Comparison of ENCODE assay signal across 18 cellular contexts in the genomic region with DNA sequence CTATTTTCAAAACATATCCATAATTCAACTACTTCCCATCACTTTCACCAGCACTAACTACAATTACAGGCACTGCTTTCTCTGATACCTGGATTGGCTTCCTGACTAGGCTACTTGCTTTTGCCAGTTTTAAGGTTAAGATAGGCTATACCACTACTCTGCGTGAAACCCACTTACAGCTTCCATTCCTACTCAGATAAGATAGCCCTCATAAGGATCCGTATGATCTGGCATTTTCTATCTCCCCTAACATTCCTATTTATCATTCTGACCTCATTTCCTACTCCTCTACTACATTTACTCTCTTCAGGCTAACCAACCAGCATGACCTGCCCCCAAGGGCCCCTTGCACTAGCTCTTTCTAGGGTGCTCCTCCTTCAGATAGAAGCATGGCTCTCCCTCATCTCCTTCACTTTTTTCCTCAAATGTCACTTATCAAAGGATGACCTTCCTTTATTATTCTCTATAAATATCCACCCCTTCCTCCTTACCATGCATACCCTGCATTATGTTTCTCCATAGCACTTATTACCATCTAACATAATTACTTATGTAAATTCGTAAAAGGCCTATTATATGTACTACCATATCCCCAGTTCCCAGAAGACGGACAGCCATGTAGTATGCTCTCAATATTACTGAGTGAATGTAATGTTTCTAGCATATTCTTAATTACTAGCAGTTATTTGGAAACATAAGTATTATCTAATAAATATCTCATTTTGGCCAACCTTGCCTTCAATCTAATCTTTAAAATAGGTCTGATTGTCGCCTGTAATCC. TPM values are rescaled to one million over a fixed set of nuclear protein-coding genes. Genes with fewer than 3 reads are reported as not detected.
DNase-seq lines count a peak whose midpoint lies in the region; ATAC-seq lines count a peak whose summit lies in the region.
"Had no signal": no experiment of that assay in that cellular context is flagged by ENCODE, and none has a peak within 500 bp of the region (broad histone marks: within the 10 kb centered on the region; RNA-seq: fewer than 3 reads in every experiment).

No MANE protein-coding gene starts in this region.

- H2AK5ac ChIP-seq in trophoblast cell (ENCODE audit: low read length) = no peak overlapping the region

- peaks cover 78% of the 10 kb centered on the region for H3K36me3 Mint-ChIP-seq in activated T-cell treated with anti-CD3 and anti-CD28 coated beads, Interleukin-2, amount 50 U/mL, for 24 hours (ENCODE audit: low read depth)
- peaks cover 36% of the 10 kb centered on the region for H3K36me3 Mint-ChIP-seq in dendritic cell treated with granulocyte-macrophage colony-stimulating factor and Interleukin-4, amounts not matched to agents 40 ng/mL and 50 ng/mL, for 4 days (ENCODE audit: low read depth)

- H3K4ac ChIP-seq in trophoblast cell (ENCODE audit: low read depth, low read length) = peak overlapping the region; percentile 99

- no peak overlapping the region for H2BK5ac ChIP-seq in trophoblast cell (ENCODE audit: low read depth, low read length, poor library complexity)

- no peaks in the 10 kb centered on the region for H3K27me3 Mint-ChIP-seq in activated T-cell treated with anti-CD3 and anti-CD28 coated beads, Interleukin-2, amount 50 U/mL, for 24 hours
- H3K27me3 Mint-ChIP-seq in dendritic cell treated with granulocyte-macrophage colony-stimulating factor and Interleukin-4, amounts not matched to agents 40 ng/mL and 50 ng/mL, for 4 days = no peaks in the 10 kb centered on the region

- no peak for ATAC-seq in HG03354 (IDR thresholded peaks at IDR 0.05; ENCODE audit: poor library complexity, severe bottlenecking, unreplicated experiment)
- ATAC-seq: effector memory CD8-positive, alpha-beta T cell; stimulated activated naive B cell treated with anti-CD40 and anti-IgM and Interleukin-4, amounts not matched to agents 10 μg/mL and 1 μg/mL and 100 μg/mL, for 72 hours had no signal

- H2AFZ ChIP-seq in trophoblast cell (ENCODE audit: insufficient read depth, low read length, poor library complexity) = no peak overlapping the region

- H2BK12ac ChIP-seq in trophoblast cell (ENCODE audit: low read length) = no peak overlapping the region

- H3K27me3 ChIP-seq in trophoblast cell (ENCODE audit: insufficient read depth, low read length) = no peaks in the 10 kb centered on the region
- H3K27me3 ChIP-seq: SJSA1, vagina had no signal

- H3K4me1 Mint-ChIP-seq in activated T-cell treated with anti-CD3 and anti-CD28 coated beads, Interleukin-2, amount 50 U/mL, for 24 hours (ENCODE audit: low read depth) = peaks cover 50% of the 10 kb centered on the region
- H3K4me1 Mint-ChIP-seq in dendritic cell treated with granulocyte-macrophage colony-stimulating factor and Interleukin-4, amounts not matched to agents 40 ng/mL and 50 ng/mL, for 4 days (ENCODE audit: low read depth) = peaks cover 40% of the 10 kb centered on the region

- no peak overlapping the region for H4K91ac ChIP-seq in trophoblast cell (ENCODE audit: low read depth, low read length)

- H3K36me3 ChIP-seq in SK-N-MC (ENCODE audit: insufficient read depth, low read length) (peaks cover 47% of the 10 kb centered on the region), trophoblast cell (ENCODE audit: control insufficient read depth in 1 of 2, insufficient read depth in 2 of 2, low read length in 2 of 2) (peaks cover 11 to 14% of the 10 kb centered on the region in 2 experiments)

- no peak overlapping the region for H3K4me3 Mint-ChIP-seq in activated T-cell treated with anti-CD3 and anti-CD28 coated beads, Interleukin-2, amount 50 U/mL, for 24 hours
- no peak overlapping the region for H3K4me3 Mint-ChIP-seq in dendritic cell treated with granulocyte-macrophage colony-stimulating factor and Interleukin-4, amounts not matched to agents 40 ng/mL and 50 ng/mL, for 4 days

- peaks cover 7% of the 10 kb centered on the region for H3K79me1 ChIP-seq in trophoblast cell (ENCODE audit: low read length)

- H3K27ac Mint-ChIP-seq in activated T-cell treated with anti-CD3 and anti-CD28 coated beads, Interleukin-2, amount 50 U/mL, for 24 hours = peak overlapping the region; percentile 67
- H3K27ac Mint-ChIP-seq in dendritic cell treated with granulocyte-macrophage colony-stimulating factor and Interleukin-4, amounts not matched to agents 40 ng/mL and 50 ng/mL, for 4 days = peak overlapping the region; percentile 42
- H3K27ac Mint-ChIP-seq: stimulated activated naive B cell treated with anti-CD40 and anti-IgM and Interleukin-4, amounts not matched to agents 10 μg/mL and 1 μg/mL and 100 μg/mL, for 72 hours had no signal

- no peak for DNase-seq in activated T-cell treated with anti-CD3 and anti-CD28 coated beads, Interleukin-2, amount 50 U/mL, for 24 hours
- DNase-seq in activated T-cell treated with anti-CD3 and anti-CD28 coated beads for 4 hours (no peak), SK-N-MC (ENCODE audit: low read depth, low spot score) (no peak), trophoblast cell (no peak), ureter (ENCODE audit: low spot score) (no peak), T-helper 9 cell (no peak)
- DNase-seq: ACHN; activated CD4-positive, alpha-beta T cell treated with anti-CD3 and anti-CD28 coated beads for 4 hours; activated effector memory CD4-positive, alpha-beta T cell treated with Interleukin-2 at 50 U/mL for 16 hours; effector memory CD8-positive, alpha-beta T cell; foreskin fibroblast; mammary epithelial cell; NCI-H1105; stimulated activated naive B cell treated with anti-CD40 and anti-IgM and Interleukin-4, amounts not matched to agents 10 μg/mL and 1 μg/mL and 100 μg/mL, for 72 hours had no signal

- no peaks in the 10 kb centered on the region for H3K9me3 Mint-ChIP-seq in activated T-cell treated with anti-CD3 and anti-CD28 coated beads, Interleukin-2, amount 50 U/mL, for 24 hours
- no peaks in the 10 kb centered on the region for H3K9me3 Mint-ChIP-seq in dendritic cell treated with granulocyte-macrophage colony-stimulating factor and Interleukin-4, amounts not matched to agents 40 ng/mL and 50 ng/mL, for 4 days
- H3K9me3 Mint-ChIP-seq: effector memory CD8-positive, alpha-beta T cell had no signal

- no peak overlapping the region for H3K4me2 ChIP-seq in trophoblast cell (ENCODE audit: low read length)

- H3K9ac ChIP-seq in SK-N-MC (ENCODE audit: insufficient read length) (no peak overlapping the region), trophoblast cell (ENCODE audit: low read length) (no peak overlapping the region)

- no peak overlapping the region for H3K14ac ChIP-seq in trophoblast cell (ENCODE audit: low read length)

- H3K4me3 ChIP-seq in SK-N-MC (no peak overlapping the region), trophoblast cell (ENCODE audit: low read depth, low read length) (no peak overlapping the region)
- H3K4me3 ChIP-seq: SJSA1, vagina had no signal

- H3K23ac ChIP-seq in trophoblast cell (ENCODE audit: low read length) = no peak overlapping the region

- H3K4me1 ChIP-seq in trophoblast cell (ENCODE audit: control insufficient read depth in 1 of 2, insufficient read depth in 2 of 2, low read length in 2 of 2) = peaks cover 0 to 5% of the 10 kb centered on the region in 2 experiments

- no peak overlapping the region for H4K12ac ChIP-seq in trophoblast cell (ENCODE audit: low read depth, low read length)

- intact Hi-C loops in dendritic cell treated with granulocyte-macrophage colony-stimulating factor and Interleukin-4, amounts not matched to agents 40 ng/mL and 50 ng/mL, for 4 days (cut with micrococcal nuclease) = no loop called here

- H3K27ac ChIP-seq in SK-N-MC (0 out of 2 replicates have a peak overlapping the region, but pooled peaks have one; percentile 11), trophoblast cell (ENCODE audit: low read depth, low read length) (no peak overlapping the region)
- H3K27ac ChIP-seq: SJSA1, vagina had no signal

- H4K8ac ChIP-seq in trophoblast cell (ENCODE audit: low read depth, low read length) = no peak overlapping the region

- WGBS in trophoblast cell (ENCODE audit: extremely low coverage, insufficient coverage, insufficient read length) = no CpG with 5 or more reads among the region's 5 CpGs

- H3K9me3 ChIP-seq in SK-N-MC (ENCODE audit: low read depth, low read length) (no peaks in the 10 kb centered on the region), trophoblast cell (ENCODE audit: insufficient read depth, low read depth, low read length) (no peaks in the 10 kb centered on the region)
- H3K9me3 ChIP-seq: SJSA1, vagina had no signal

- H3K79me2 ChIP-seq in trophoblast cell (ENCODE audit: control insufficient read depth, insufficient read depth, low read length, poor library complexity) = peaks cover 29% of the 10 kb centered on the region

- no peak overlapping the region for H3K18ac ChIP-seq in trophoblast cell (ENCODE audit: low read length)

- H2BK120ac ChIP-seq in trophoblast cell (ENCODE audit: insufficient read depth, low read length, poor library complexity) = no peak overlapping the region

RNA-seq across cellular contexts. Expression of a gene that starts 4.4 kb away (rescaled TPM):
- 78.8 and 80.7 TPM in 2 replicates for polyA plus RNA-seq in trophoblast cell (2013)
- 160 TPM for total RNA-seq in ureter

RNA-seq across cellular contexts. Expression of a gene that starts 13.9 kb away (rescaled TPM):
- 55.0 and 58.1 TPM in 2 replicates for polyA plus RNA-seq in trophoblast cell (2013)
- total RNA-seq in ureter = 49.9 TPM

RNA-seq across cellular contexts. Expression of a gene that starts 49.5 kb away (rescaled TPM):
- 304 and 315 TPM in 2 replicates for polyA plus RNA-seq in trophoblast cell (2013)
- 129 TPM for total RNA-seq in ureter

RNA-seq across cellular contexts. Expression of a gene that starts 53.2 kb away (rescaled TPM):
- polyA plus RNA-seq in trophoblast cell (2013) = 5.9 and 6.8 TPM in 2 replicates
- total RNA-seq in ureter = 22.0 TPM

RNA-seq across cellular contexts. Expression of a gene that starts 57.9 kb away (rescaled TPM):
- polyA plus RNA-seq in trophoblast cell (2013) = 31.3 and 31.9 TPM in 2 replicates
- 29.3 TPM for total RNA-seq in ureter
